8 cellular contexts compared by ENCODE assay signal in the genomic region with DNA sequence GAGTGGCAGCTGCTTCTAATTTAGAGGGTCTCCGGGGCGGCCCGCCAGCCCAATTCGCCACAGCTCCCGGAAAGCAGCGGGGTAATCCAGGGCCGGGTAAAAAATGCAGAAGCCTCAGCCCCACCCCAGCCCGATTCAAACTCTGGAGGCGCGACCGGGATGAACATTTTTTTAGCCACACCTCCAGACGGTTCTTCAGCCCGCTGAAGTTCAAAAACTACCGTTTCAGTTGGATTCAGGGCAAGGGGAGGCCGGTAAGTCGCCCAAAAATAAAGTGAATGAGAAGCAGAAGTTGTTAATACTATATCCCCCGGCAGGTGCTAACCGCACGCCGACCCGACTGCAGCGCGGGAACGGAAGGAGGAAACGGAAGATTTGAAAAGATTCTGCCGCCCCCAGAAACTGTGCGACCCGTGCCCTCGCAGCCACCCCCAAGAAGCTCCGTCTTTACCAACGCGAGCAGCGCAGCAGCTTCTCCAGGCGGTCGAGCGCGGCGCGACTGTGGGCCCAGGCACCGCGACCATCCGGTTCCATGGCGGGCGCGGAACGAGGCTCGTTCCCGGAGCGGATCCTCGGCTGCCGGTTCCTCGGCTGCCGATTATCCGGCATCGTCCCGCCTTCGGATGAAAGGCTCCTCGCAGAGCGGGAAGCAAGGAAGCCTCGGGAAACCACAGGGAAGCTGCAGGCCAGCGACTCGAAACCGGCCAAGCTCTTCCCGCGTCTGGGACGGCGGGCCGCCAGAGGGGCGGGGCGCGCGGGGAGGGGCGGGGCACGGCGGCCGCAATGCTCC. TPM values are rescaled to one million over a fixed set of nuclear protein-coding genes. Genes with fewer than 3 reads are reported as not detected.
DNase-seq lines count a peak whose midpoint lies in the region; ATAC-seq and TF ChIP-seq lines count a peak whose summit lies in the region.

A gene (minus strand): TSS at position 723 of the 790 bp plus-strand sequence. CDS start 114 bp downstream, at position 609.

- DNase-seq in GF-D8 (lab: John Stamatoyannopoulos, UW): peak; percentile 53
- peak; percentile 47 for DNase-seq in KG1 (lab: John Stamatoyannopoulos, UW)
- peak; percentile 73 for DNase-seq in SW480 (ENCODE audit: low spot score)
- peak; percentile 74 for DNase-seq in astrocyte of the hippocampus (ENCODE audit: low read depth, low spot score)
- peak in 32 of 51 donors; percentile 5 to 80 (median 30) for DNase-seq in hypothalamus (lab: John Stamatoyannopoulos, UW)
- DNase-seq in gastrocnemius medialis: peak; percentile 26 to 35
- no peak for DNase-seq in GM19240 (ENCODE audit: insufficient read length, low spot score)

- TF ChIP-seq POLR2A in gastrocnemius medialis (IDR thresholded peaks at IDR 0.05): peak; percentile 64 to 78

- no peak for TF ChIP-seq CTCF in gastrocnemius medialis (IDR thresholded peaks at IDR 0.05 in 4 of 5, conservative IDR thresholded peaks at IDR 0.05 in 1 of 5)

- no peaks in the 10 kb centered on the region for H3K9me3 ChIP-seq in gastrocnemius medialis

- no peaks in the 10 kb centered on the region for H3K27me3 ChIP-seq in gastrocnemius medialis

- peak; percentile 25 for ATAC-seq in GM21737 (IDR thresholded peaks at IDR 0.05; ENCODE audit: unreplicated experiment)
- ATAC-seq in gastrocnemius medialis: peak; percentile 37 to 43

- H3K4me3 ChIP-seq in gastrocnemius medialis: peak within 1 kb of the TSS; percentile 84 to 96 (median 88)

- in situ Hi-C loops in gastrocnemius medialis (cut with MboI; ENCODE audit: low sequenced_read_pairs in 4 of 4): no loop called here

- H3K36me3 ChIP-seq in gastrocnemius medialis: no peaks in the 10 kb centered on the region

- peaks cover 19 to 34% of the 10 kb centered on the region in 2 donors for H3K4me1 ChIP-seq in gastrocnemius medialis

- H3K27ac ChIP-seq in gastrocnemius medialis: peak within 1 kb of the TSS; percentile 92 to 96 (median 94)

- intact Hi-C loops in gastrocnemius medialis (cut with DNase I; ENCODE audit: low total_unique reads): loop anchor here (2.0 to 10.0 kb wide), 3 partner anchors 66 to 506 kb away; a partner anchor contains a TSS

RNA-seq across cellular contexts. Expression of the gene that starts here (rescaled TPM):
- 10 to 100 TPM in 2 of 4 donors, 1 to 10 TPM in 2; 5.3 to 11.3 (median 8.3) TPM for total RNA-seq in gastrocnemius medialis
